8 cellular contexts compared by ENCODE assay signal in the genomic region with DNA sequence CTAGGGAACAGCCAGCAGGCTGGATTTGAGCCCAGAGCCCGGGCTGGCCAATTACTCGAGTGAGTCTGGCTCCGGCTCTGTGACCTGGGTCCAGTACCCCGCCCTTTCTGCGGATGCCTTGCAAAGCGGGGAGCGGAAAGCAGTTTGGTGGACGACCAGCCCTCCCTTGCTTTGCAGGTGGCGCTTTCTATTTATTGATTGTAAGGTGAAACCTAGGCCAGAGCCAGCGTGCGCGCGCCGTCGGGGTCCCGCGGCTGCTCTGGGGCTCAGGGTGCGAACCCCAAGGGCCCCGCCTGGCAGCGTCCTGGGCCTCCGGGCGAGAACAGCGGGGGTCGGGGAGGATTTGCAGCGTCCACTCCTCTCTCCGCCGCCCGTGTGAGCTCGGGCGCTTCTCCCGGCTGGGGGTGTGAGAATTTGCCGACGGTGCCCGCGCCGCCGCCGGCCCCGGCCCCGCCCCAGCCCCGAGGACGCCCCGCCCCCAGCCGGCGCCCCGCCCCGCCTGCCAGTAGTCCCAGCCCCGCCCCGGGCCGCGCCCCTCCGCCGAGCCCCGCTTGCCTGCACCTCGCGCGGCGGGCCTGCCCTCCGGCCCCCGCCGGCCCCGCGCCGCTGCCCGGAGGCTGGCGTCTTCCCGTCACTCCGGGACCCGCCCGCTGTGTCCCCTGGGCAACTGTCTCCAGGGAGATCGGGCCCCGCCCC. TPM values are rescaled to one million over a fixed set of nuclear protein-coding genes. Genes with fewer than 3 reads are reported as not detected.
DNase-seq lines count a peak whose midpoint lies in the region; ATAC-seq and TF ChIP-seq lines count a peak whose summit lies in the region.

No MANE protein-coding gene starts in this region.

- ATAC-seq in GM19372 (IDR thresholded peaks at IDR 0.05; ENCODE audit: low read depth, unreplicated experiment), result peak; percentile 53

- H3K36me3 ChIP-seq in BLaER1 (peaks cover 36% of the 10 kb centered on the region), SJCRH30 (no peaks in the 10 kb centered on the region), thymus (ENCODE audit: control insufficient read depth, insufficient read depth) (peaks cover 2% of the 10 kb centered on the region)

- peaks cover 37% of the 10 kb centered on the region for H3K36me3 Mint-ChIP-seq in activated naive CD4-positive, alpha-beta T cell treated with anti-CD3 and anti-CD28 coated beads, Interleukin-2, amount 10 ng/mL, durations not matched to agents 7 days and 5 days
- H3K36me3 Mint-ChIP-seq in glutamatergic neuron (ENCODE audit: unreplicated experiment) (no peaks in the 10 kb centered on the region), osteocyte (ENCODE audit: unreplicated experiment) (no peaks in the 10 kb centered on the region)

- no peaks in the 10 kb centered on the region for H3K9me3 Mint-ChIP-seq in activated naive CD4-positive, alpha-beta T cell treated with anti-CD3 and anti-CD28 coated beads, Interleukin-2, amount 10 ng/mL, durations not matched to agents 7 days and 5 days
- H3K9me3 Mint-ChIP-seq in glutamatergic neuron (ENCODE audit: unreplicated experiment), result peaks cover 5% of the 10 kb centered on the region
- H3K9me3 Mint-ChIP-seq in osteocyte (ENCODE audit: unreplicated experiment), result no peaks in the 10 kb centered on the region

- TF ChIP-seq CTCF in glutamatergic neuron (IDR thresholded peaks at IDR 0.05; ENCODE audit: partially characterized antibody, unreplicated experiment) (no peak), osteocyte (IDR thresholded peaks at IDR 0.05) (no peak)

- H3K27ac ChIP-seq in BLaER1 (peak overlapping the region; percentile 55; the same call in 1 of the 2 replicates), SJCRH30 (no peak overlapping the region), thymus (ENCODE audit: low read depth) (no peak overlapping the region)

- no peaks in the 10 kb centered on the region for H3K9me3 ChIP-seq in BLaER1
- no peaks in the 10 kb centered on the region for H3K9me3 ChIP-seq in SJCRH30 (replicated peaks)
- H3K9me3 ChIP-seq in thymus (ENCODE audit: control insufficient read depth), result no peaks in the 10 kb centered on the region

- H3K9ac ChIP-seq in BLaER1, result peak overlapping the region; percentile 62

- WGBS in thymus, result 8% methylated on average over 72 of the region's 72 CpGs

- H3K27me3 ChIP-seq in BLaER1 (no peaks in the 10 kb centered on the region), SJCRH30 (no peaks in the 10 kb centered on the region), thymus (ENCODE audit: control insufficient read depth, insufficient read depth) (no peaks in the 10 kb centered on the region)

- peaks cover 100% of the 10 kb centered on the region for H4K20me1 ChIP-seq in BLaER1

- CTCF ChIA-PET in activated naive CD4-positive, alpha-beta T cell treated with anti-CD3 and anti-CD28 coated beads, Interleukin-2, amount 10 ng/mL, durations not matched to agents 7 days and 5 days (lab: Charles Lee), result interaction anchor here (1.5 kb wide), 1 partner anchor 62 kb away, joined by 9 read pairs; no protein-coding TSS in a partner anchor

- peak overlapping the region; percentile 98 for H3K4me2 ChIP-seq in BLaER1

- no peaks in the 10 kb centered on the region for H3K27me3 Mint-ChIP-seq in activated naive CD4-positive, alpha-beta T cell treated with anti-CD3 and anti-CD28 coated beads, Interleukin-2, amount 10 ng/mL, durations not matched to agents 7 days and 5 days
- H3K27me3 Mint-ChIP-seq in glutamatergic neuron (ENCODE audit: unreplicated experiment) (peaks cover 11% of the 10 kb centered on the region), osteocyte (ENCODE audit: unreplicated experiment) (no peaks in the 10 kb centered on the region)

- peaks cover 92% of the 10 kb centered on the region for H3K4me1 ChIP-seq in BLaER1
- peaks cover 7% of the 10 kb centered on the region; the same call in 1 of the 2 replicates for H3K4me1 ChIP-seq in SJCRH30
- H3K4me1 ChIP-seq in thymus (ENCODE audit: control insufficient read depth, insufficient read depth, low read length), result peaks cover 31% of the 10 kb centered on the region

- peak overlapping the region; percentile 62 for H3K27ac Mint-ChIP-seq in activated naive CD4-positive, alpha-beta T cell treated with anti-CD3 and anti-CD28 coated beads, Interleukin-2, amount 10 ng/mL, durations not matched to agents 7 days and 5 days
- no peak overlapping the region for H3K27ac Mint-ChIP-seq in glutamatergic neuron (ENCODE audit: unreplicated experiment)
- no peak overlapping the region for H3K27ac Mint-ChIP-seq in osteocyte (ENCODE audit: unreplicated experiment)

- H3K4me3 Mint-ChIP-seq in activated naive CD4-positive, alpha-beta T cell treated with anti-CD3 and anti-CD28 coated beads, Interleukin-2, amount 10 ng/mL, durations not matched to agents 7 days and 5 days, result peak overlapping the region; percentile 72
- H3K4me3 Mint-ChIP-seq in glutamatergic neuron (ENCODE audit: unreplicated experiment), result peak overlapping the region; percentile 91
- peak overlapping the region; percentile 79 for H3K4me3 Mint-ChIP-seq in osteocyte (ENCODE audit: unreplicated experiment)

- peak overlapping the region; percentile 66 for H3K4me3 ChIP-seq in BLaER1
- peak overlapping the region; percentile 60 for H3K4me3 ChIP-seq in SJCRH30
- peak overlapping the region; percentile 74 for H3K4me3 ChIP-seq in thymus (ENCODE audit: low read length)

- H3K4me1 Mint-ChIP-seq in activated naive CD4-positive, alpha-beta T cell treated with anti-CD3 and anti-CD28 coated beads, Interleukin-2, amount 10 ng/mL, durations not matched to agents 7 days and 5 days, result peaks cover 76% of the 10 kb centered on the region
- H3K4me1 Mint-ChIP-seq in glutamatergic neuron (ENCODE audit: low read depth, unreplicated experiment) (peaks cover 10% of the 10 kb centered on the region), osteocyte (ENCODE audit: unreplicated experiment) (peaks cover 33% of the 10 kb centered on the region)

- DNase-seq in HK-2 (ENCODE audit: unreplicated experiment), result peak; percentile 92
- DNase-seq in SJCRH30, result peak; percentile 90
- DNase-seq in activated naive CD4-positive, alpha-beta T cell treated with anti-CD3 and anti-CD28 coated beads, Interleukin-2, amount 10 ng/mL, durations not matched to agents 7 days and 5 days, result peak; percentile 88
- peak; percentile 92 for DNase-seq in glutamatergic neuron
- peak; percentile 92 for DNase-seq in osteocyte (ENCODE audit: extremely low spot score, unreplicated experiment)

RNA-seq across cellular contexts. Expression of gene PIK3CD, which starts 37.6 kb away (rescaled TPM):
- total RNA-seq in SJCRH30 (2014; rRNA removed; shearing (Covaris generic)), result 2.0 and 2.5 TPM in 2 replicates
- total RNA-seq in glutamatergic neuron (ENCODE audit: unreplicated experiment) (39.4 TPM), osteocyte (10.1 and 14.6 TPM in 2 replicates)
- 30.4 TPM for polyA plus RNA-seq in thymus
